Comparison of ENCODE assay signal across 10 cellular contexts in genomic region chr3:169945313-169945712, GRCh38. TPM values are rescaled to one million over a fixed set of nuclear protein-coding genes. Genes with fewer than 3 reads are reported as not detected.
DNase-seq lines count a peak whose midpoint lies in the region; ATAC-seq and TF ChIP-seq lines count a peak whose summit lies in the region.
"Had no signal": no experiment of that assay in that cellular context is flagged by ENCODE, and none has a peak within 500 bp of the region (broad histone marks: within the 10 kb centered on the region; RNA-seq: fewer than 3 reads in every experiment).

No MANE protein-coding gene starts in this region.

- H3K4me1 Mint-ChIP-seq in stimulated activated naive B cell treated with anti-CD40 and anti-IgM and Interleukin-4, amounts not matched to agents 10 μg/mL and 1 μg/mL and 100 μg/mL, for 72 hours, result peaks cover 53 to 84% of the 10 kb centered on the region in 2 donors
- H3K4me1 Mint-ChIP-seq in osteocyte (ENCODE audit: unreplicated experiment), result no peaks in the 10 kb centered on the region

- H3K36me3 ChIP-seq in colonic mucosa, result no peaks in the 10 kb centered on the region

- H3K4me3 ChIP-seq in colonic mucosa, result no peak overlapping the region
- H3K4me3 ChIP-seq: SK-N-MC had no signal

- H3K9me3 Mint-ChIP-seq in stimulated activated naive B cell treated with anti-CD40 and anti-IgM and Interleukin-4, amounts not matched to agents 10 μg/mL and 1 μg/mL and 100 μg/mL, for 72 hours, result peaks cover 2 to 4% of the 10 kb centered on the region in 2 donors
- no peaks in the 10 kb centered on the region for H3K9me3 Mint-ChIP-seq in osteocyte (ENCODE audit: unreplicated experiment)

- peak; percentile 81 for ATAC-seq in GM18861 (IDR thresholded peaks at IDR 0.05; ENCODE audit: unreplicated experiment)
- peak; percentile 83 for ATAC-seq in HG02571 (IDR thresholded peaks at IDR 0.05; ENCODE audit: unreplicated experiment)
- ATAC-seq in stimulated activated naive B cell treated with anti-CD40 and anti-IgM and Interleukin-4, amounts not matched to agents 10 μg/mL and 1 μg/mL and 100 μg/mL, for 72 hours (replicated peaks), result peak; percentile 87 to 90

- H3K9me3 ChIP-seq in colonic mucosa, result no peaks in the 10 kb centered on the region

- peak; percentile 68 for DNase-seq in NCI-H69 (lab: John Stamatoyannopoulos, UW)
- DNase-seq in colonic mucosa, result peak; percentile 27
- peak; percentile 87 for DNase-seq in stimulated activated naive B cell treated with anti-CD40 and anti-IgM and Interleukin-4, amounts not matched to agents 10 μg/mL and 1 μg/mL and 100 μg/mL, for 72 hours
- DNase-seq in COR-L47 (lab: John Stamatoyannopoulos, UW), result no peak
- no peak for DNase-seq in osteocyte (ENCODE audit: extremely low spot score, unreplicated experiment)
- no peak for DNase-seq in mesenteric fat pad (ENCODE audit: low spot score)

- no peaks in the 10 kb centered on the region for H3K27me3 Mint-ChIP-seq in stimulated activated naive B cell treated with anti-CD40 and anti-IgM and Interleukin-4, amounts not matched to agents 10 μg/mL and 1 μg/mL and 100 μg/mL, for 72 hours
- H3K27me3 Mint-ChIP-seq in osteocyte (ENCODE audit: unreplicated experiment), result peaks cover 40% of the 10 kb centered on the region

- no peak overlapping the region for H3K27ac ChIP-seq in colonic mucosa
- H3K27ac ChIP-seq: SK-N-MC had no signal

- intact Hi-C loops in colonic mucosa (cut with DNase I), result no loop called here

- peaks cover 12 to 17% of the 10 kb centered on the region in 2 donors for H3K36me3 Mint-ChIP-seq in stimulated activated naive B cell treated with anti-CD40 and anti-IgM and Interleukin-4, amounts not matched to agents 10 μg/mL and 1 μg/mL and 100 μg/mL, for 72 hours
- H3K36me3 Mint-ChIP-seq in osteocyte (ENCODE audit: unreplicated experiment), result no peaks in the 10 kb centered on the region

- peak overlapping the region; percentile 30 to 71 for H3K4me3 Mint-ChIP-seq in stimulated activated naive B cell treated with anti-CD40 and anti-IgM and Interleukin-4, amounts not matched to agents 10 μg/mL and 1 μg/mL and 100 μg/mL, for 72 hours
- H3K4me3 Mint-ChIP-seq in osteocyte (ENCODE audit: unreplicated experiment), result no peak overlapping the region

- no peak overlapping the region for H3K9ac ChIP-seq in colonic mucosa (ENCODE audit: low read depth in 2 of 2, low read length in 2 of 2)

- H3K4me1 ChIP-seq in colonic mucosa, result no peaks in the 10 kb centered on the region

- no peaks in the 10 kb centered on the region for H3K27me3 ChIP-seq in colonic mucosa

- peak overlapping the region; percentile 98 for H3K27ac Mint-ChIP-seq in stimulated activated naive B cell treated with anti-CD40 and anti-IgM and Interleukin-4, amounts not matched to agents 10 μg/mL and 1 μg/mL and 100 μg/mL, for 72 hours
- H3K27ac Mint-ChIP-seq in osteocyte (ENCODE audit: unreplicated experiment), result no peak overlapping the region

- TF ChIP-seq CTCF in colonic mucosa (IDR thresholded peaks at IDR 0.05) (no peak), osteocyte (IDR thresholded peaks at IDR 0.05) (no peak)

RNA-seq across cellular contexts. Expression of gene SEC62, which starts 21.3 kb away (rescaled TPM):
- 10 to 100 TPM; 70.0 to 98.3 TPM for total RNA-seq in colonic mucosa
- 112 and 113 TPM in 2 replicates for total RNA-seq in osteocyte
- total RNA-seq in mesenteric fat pad, result 158 TPM

RNA-seq across cellular contexts. Expression of gene SAMD7, which starts 33.9 kb away (rescaled TPM):
- not detected for total RNA-seq in colonic mucosa
- not detected in 2 replicates for total RNA-seq in osteocyte
- not detected for total RNA-seq in mesenteric fat pad
- total RNA-seq: urinary bladder had no signal

Comparison
In these comparisons a context has a peak if more than half of its experiments do, and no peak if none do; other contexts are left out.
1. DNase-seq: peak in NCI-H69 (single experiment), colonic mucosa (single experiment) and stimulated activated naive B cell treated with anti-CD40 and anti-IgM and Interleukin-4, amounts not matched to agents 10 μg/mL and 1 μg/mL and 100 μg/mL, for 72 hours (single experiment); none in COR-L47 (single experiment), osteocyte (single experiment) and mesenteric fat pad (single experiment).
2. Peak in every context shown above with its lines, with median percentiles within 50 percentile points of each other: ATAC-seq.